Comparison of ENCODE assay signal across 22 cellular contexts in the genomic region with DNA sequence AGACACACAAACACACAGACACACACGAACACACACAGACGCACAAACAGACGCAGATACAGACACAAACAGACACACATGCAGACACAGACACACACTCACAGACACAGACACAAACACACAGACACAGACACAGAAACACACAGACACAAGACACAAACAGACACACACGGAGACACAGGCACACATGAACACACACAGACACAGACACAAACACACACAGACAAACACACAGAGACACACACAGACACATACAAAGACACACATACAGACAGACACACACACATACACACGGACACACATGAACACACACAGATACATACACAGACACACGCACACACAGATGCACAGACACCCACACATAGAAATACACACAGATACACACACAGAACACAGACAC.
A peak's percentile ranks its signal among the peaks of the same experiment; 100 is the strongest.
DNase-seq lines count a peak whose midpoint lies in the region; ATAC-seq, FAIRE-seq and TF ChIP-seq lines count a peak whose summit lies in the region.
"Had no signal": no experiment of that assay in that cellular context is flagged by ENCODE, and none has a peak within 500 bp of the region (broad histone marks: within the 10 kb centered on the region; RNA-seq: fewer than 3 reads in every experiment).

No MANE protein-coding gene starts in this region.

- no peak overlapping the region for H2BK120ac ChIP-seq in neuronal stem cell (ENCODE audit: low read depth, low read length)

- no peak overlapping the region for H2AK5ac ChIP-seq in neuronal stem cell (ENCODE audit: low read depth, low read length)

- H3K27me3 ChIP-seq in K562 (ENCODE audit: control insufficient read depth in 2 of 2, insufficient read depth in 2 of 2, low read length in 2 of 2) (peaks cover 40 to 89% of the 10 kb centered on the region in 2 experiments), neuronal stem cell (ENCODE audit: control insufficient read depth in 3 of 3, insufficient read depth in 3 of 3, low read depth in 1 of 3, low read length in 3 of 3) (peaks cover 0 to 5% (median 0%) of the 10 kb centered on the region in 3 experiments)

- H3K4ac ChIP-seq in neuronal stem cell (ENCODE audit: low read length), result no peak overlapping the region

- CTCF ChIA-PET in K562 (lab: Yijun Ruan, JAX; ENCODE audit: low intra/inter-chr PET ratio), result no interaction called here

- no peak overlapping the region for H2BK5ac ChIP-seq in neuronal stem cell (ENCODE audit: low read length)

- no peak overlapping the region for H3K18ac ChIP-seq in neuronal stem cell (ENCODE audit: low read length)

- H3K27ac ChIP-seq in K562 (ENCODE audit: extremely low read depth, low read depth, low read length) (no peak overlapping the region), neuronal stem cell (replicated peaks; ENCODE audit: low read length) (no peak overlapping the region)
- H3K27ac ChIP-seq: 22Rv1, A549, C4-2B had no signal

- no peaks in the 10 kb centered on the region for H3K36me3 ChIP-seq in K562 (ENCODE audit: control insufficient read depth, insufficient read depth, low read length)
- no peaks in the 10 kb centered on the region for H3K36me3 ChIP-seq in neuronal stem cell (replicated peaks in 1 of 2; ENCODE audit: control insufficient read depth in 2 of 2, insufficient read depth in 2 of 2, low read length in 2 of 2)

- H3K4me3 ChIP-seq in K562 (no peak overlapping the region), neuronal stem cell (ENCODE audit: low read length in 2 of 2) (peak overlapping the region in 1 of 2 donors; percentile 2)
- H3K4me3 ChIP-seq: A549, GM23338 had no signal

- TF ChIP-seq EP300 in K562 (IDR thresholded peaks at IDR 0.05; ENCODE audit: low read length), result no peak

- H3K27me3 Mint-ChIP-seq in activated naive CD8-positive, alpha-beta T cell treated with anti-CD3 and anti-CD28 coated beads, Interleukin-2, amount 10 ng/mL, durations not matched to agents 7 days and 5 days, result no peaks in the 10 kb centered on the region
- H3K27me3 Mint-ChIP-seq in activated naive CD8-positive, alpha-beta T cell treated with anti-CD3 and anti-CD28 coated beads, Interleukin-2, amount 50 U/mL, for 24 hours, result peaks cover 12% of the 10 kb centered on the region
- H3K27me3 Mint-ChIP-seq in endothelial cell (ENCODE audit: unreplicated experiment), result peaks cover 26% of the 10 kb centered on the region
- H3K27me3 Mint-ChIP-seq: IgD-negative memory B cell had no signal

- H4K20me1 ChIP-seq in K562 (replicated peaks; ENCODE audit: control insufficient read depth, insufficient read depth, low read length), result peaks cover 7% of the 10 kb centered on the region

- H3K27ac Mint-ChIP-seq in activated naive CD8-positive, alpha-beta T cell treated with anti-CD3 and anti-CD28 coated beads, Interleukin-2, amount 10 ng/mL, durations not matched to agents 7 days and 5 days, result peak overlapping the region; percentile 23
- no peak overlapping the region for H3K27ac Mint-ChIP-seq in activated naive CD8-positive, alpha-beta T cell treated with anti-CD3 and anti-CD28 coated beads, Interleukin-2, amount 50 U/mL, for 24 hours
- H3K27ac Mint-ChIP-seq in endothelial cell (ENCODE audit: unreplicated experiment), result peak overlapping the region; percentile 11
- H3K27ac Mint-ChIP-seq: CD4-positive, alpha-beta T cell; GM23338 had no signal

- H4K91ac ChIP-seq in neuronal stem cell (ENCODE audit: low read depth, low read length, poor library complexity), result no peak overlapping the region

- no peaks in the 10 kb centered on the region for H3K4me1 Mint-ChIP-seq in activated naive CD8-positive, alpha-beta T cell treated with anti-CD3 and anti-CD28 coated beads, Interleukin-2, amount 10 ng/mL, durations not matched to agents 7 days and 5 days
- no peaks in the 10 kb centered on the region for H3K4me1 Mint-ChIP-seq in activated naive CD8-positive, alpha-beta T cell treated with anti-CD3 and anti-CD28 coated beads, Interleukin-2, amount 50 U/mL, for 24 hours
- no peaks in the 10 kb centered on the region for H3K4me1 Mint-ChIP-seq in endothelial cell (ENCODE audit: unreplicated experiment)
- H3K4me1 Mint-ChIP-seq: GM23338, IgD-negative memory B cell had no signal

- H3K4me1 ChIP-seq in K562 (replicated peaks in 1 of 2; ENCODE audit: control insufficient read depth in 2 of 2, insufficient read depth in 2 of 2, low read length in 2 of 2) (peaks cover 0 to 5% of the 10 kb centered on the region in 2 experiments; a peak in 1 of 5 replicates), neuronal stem cell (ENCODE audit: control insufficient read depth in 2 of 2, insufficient read depth in 1 of 2, low read depth in 1 of 2, low read length in 2 of 2) (peaks cover 10 to 17% of the 10 kb centered on the region in 2 donors)
- H3K4me1 ChIP-seq: A549, Caco-2 had no signal

- H2AFZ ChIP-seq in K562 (ENCODE audit: low read depth, low read length) (no peak overlapping the region), neuronal stem cell (ENCODE audit: low read length) (no peak overlapping the region)
- H2AFZ ChIP-seq: GM23338 had no signal

- H4K8ac ChIP-seq in neuronal stem cell (ENCODE audit: low read depth, low read length), result peak overlapping the region; percentile 45

- H3K4me3 Mint-ChIP-seq in activated naive CD8-positive, alpha-beta T cell treated with anti-CD3 and anti-CD28 coated beads, Interleukin-2, amount 10 ng/mL, durations not matched to agents 7 days and 5 days, result no peak overlapping the region
- H3K4me3 Mint-ChIP-seq in activated naive CD8-positive, alpha-beta T cell treated with anti-CD3 and anti-CD28 coated beads, Interleukin-2, amount 50 U/mL, for 24 hours, result no peak overlapping the region
- H3K4me3 Mint-ChIP-seq in endothelial cell (ENCODE audit: unreplicated experiment), result peak overlapping the region; percentile 54
- H3K4me3 Mint-ChIP-seq: CD4-positive, alpha-beta T cell; GM23338; IgD-negative memory B cell had no signal

- in situ Hi-C loops in K562 (cut with MboI), result no loop called here

- H2BK12ac ChIP-seq in neuronal stem cell (ENCODE audit: low read length), result no peak overlapping the region

- H3K9ac ChIP-seq in K562 (ENCODE audit: insufficient read depth in 1 of 2, low read depth in 2 of 2, low read length in 2 of 2), result no peak overlapping the region
- H3K9ac ChIP-seq in neuronal stem cell (ENCODE audit: low read depth, low read length, poor library complexity), result no peak overlapping the region

- H3K36me3 Mint-ChIP-seq in activated naive CD8-positive, alpha-beta T cell treated with anti-CD3 and anti-CD28 coated beads, Interleukin-2, amount 10 ng/mL, durations not matched to agents 7 days and 5 days, result peaks cover 4% of the 10 kb centered on the region
- no peaks in the 10 kb centered on the region for H3K36me3 Mint-ChIP-seq in activated naive CD8-positive, alpha-beta T cell treated with anti-CD3 and anti-CD28 coated beads, Interleukin-2, amount 50 U/mL, for 24 hours (ENCODE audit: low read depth)
- H3K36me3 Mint-ChIP-seq in endothelial cell (ENCODE audit: low read depth, unreplicated experiment), result peaks cover 34% of the 10 kb centered on the region

- H3K9me3 ChIP-seq in K562 (replicated peaks; ENCODE audit: control insufficient read depth, insufficient read depth, low read depth, low read length) (no peaks in the 10 kb centered on the region; the same call in 1 of the 2 replicates), neuronal stem cell (replicated peaks in 1 of 2; ENCODE audit: control insufficient read depth in 2 of 2, insufficient read depth in 1 of 2, low read depth in 1 of 2, low read length in 2 of 2) (peaks cover 10 to 15% of the 10 kb centered on the region in 2 donors)

- peak overlapping the region; percentile 1 for H3K14ac ChIP-seq in neuronal stem cell (ENCODE audit: low read length)

- H3K79me2 ChIP-seq in K562 (ENCODE audit: control insufficient read depth, insufficient read depth, low read length), result no peaks in the 10 kb centered on the region

- no peak for TF ChIP-seq POLR2A in K562 (conservative IDR thresholded peaks at IDR 0.05)

- H3K9me3 Mint-ChIP-seq in activated naive CD8-positive, alpha-beta T cell treated with anti-CD3 and anti-CD28 coated beads, Interleukin-2, amount 10 ng/mL, durations not matched to agents 7 days and 5 days, result peaks cover 7% of the 10 kb centered on the region
- peaks cover 7% of the 10 kb centered on the region for H3K9me3 Mint-ChIP-seq in activated naive CD8-positive, alpha-beta T cell treated with anti-CD3 and anti-CD28 coated beads, Interleukin-2, amount 50 U/mL, for 24 hours
- peaks cover 46% of the 10 kb centered on the region for H3K9me3 Mint-ChIP-seq in endothelial cell (ENCODE audit: unreplicated experiment)

- BruUV-seq in K562 (replicated peaks; lab: Mats Ljungman, UMichigan), result no TSS peak

- H3K79me1 ChIP-seq in neuronal stem cell (ENCODE audit: low read depth, low read length), result no peaks in the 10 kb centered on the region

- POLR2A ChIA-PET in activated naive CD8-positive, alpha-beta T cell treated with anti-CD3 and anti-CD28 coated beads, Interleukin-2, amount 10 ng/mL, durations not matched to agents 7 days and 5 days (lab: Charles Lee), result no interaction called here
- POLR2A ChIA-PET in K562 (lab: Yijun Ruan, JAX), result no interaction called here

- H3K23ac ChIP-seq in neuronal stem cell (ENCODE audit: low read depth, low read length, poor library complexity), result no peak overlapping the region

- 0% methylated on average over 6 of the region's 6 CpGs for WGBS in K562 (ENCODE audit: insufficient coverage, low coverage, missing lambda C conversion rate)
- no CpG with 5 or more reads among the region's 6 CpGs for WGBS in neuronal stem cell (ENCODE audit: extremely low coverage in 2 of 2, insufficient read length in 2 of 2, insufficient replicate concordance in 1 of 2), 2 donors

- DNase-seq in activated naive CD8-positive, alpha-beta T cell treated with anti-CD3 and anti-CD28 coated beads, Interleukin-2, amount 10 ng/mL, durations not matched to agents 7 days and 5 days, result no peak
- no peak for DNase-seq in activated naive CD8-positive, alpha-beta T cell treated with anti-CD3 and anti-CD28 coated beads, Interleukin-2, amount 50 U/mL, for 24 hours
- no peak for DNase-seq in K562 (ENCODE audit: extremely low read depth in 1 of 4, low spot score in 3 of 4)
- DNase-seq in endothelial cell (ENCODE audit: low spot score), result no peak
- no peak for DNase-seq in neuronal stem cell (ENCODE audit: low spot score)
- no peak for DNase-seq in NAMALWA (ENCODE audit: low spot score)
- DNase-seq in activated effector memory CD4-positive, alpha-beta T cell treated with anti-CD3 and anti-CD28 coated beads, Interleukin-2, amount 50 U/mL, for 16 hours, result no peak
- DNase-seq: AML-193; Caco-2; CD4-positive, alpha-beta T cell; GDM1; H7; KG1 had no signal

- H2BK15ac ChIP-seq in neuronal stem cell (ENCODE audit: low read length), result no peak overlapping the region

- no peaks in the 10 kb centered on the region for H3K9me1 ChIP-seq in K562 (ENCODE audit: control insufficient read depth, insufficient read depth, low read length)

- no peak for FAIRE-seq in K562 (lab: Jason Lieb, UNC)
- FAIRE-seq: A549, D721Med, GM19239 had no signal

- ATAC-seq in activated naive CD8-positive, alpha-beta T cell treated with anti-CD3 and anti-CD28 coated beads, Interleukin-2, amount 10 ng/mL, durations not matched to agents 7 days and 5 days (ENCODE audit: low read depth), result no peak
- no peak for ATAC-seq in activated naive CD8-positive, alpha-beta T cell treated with anti-CD3 and anti-CD28 coated beads, Interleukin-2, amount 50 U/mL, for 24 hours
- ATAC-seq in K562 (no peak), GM18870 (IDR thresholded peaks at IDR 0.05; ENCODE audit: unreplicated experiment) (no peak)
- ATAC-seq: A549, GM23338, HCT116 had no signal

- intact Hi-C loops in K562 (cut with micrococcal nuclease), result no loop called here

- no peak for TF ChIP-seq RAD21 in K562 (CRISPR knock-in tag; conservative IDR thresholded peaks at IDR 0.05 in 1 of 2, IDR thresholded peaks at IDR 0.05 in 1 of 2)

- H3K4me2 ChIP-seq in K562 (ENCODE audit: insufficient read depth, low read length) (no peak overlapping the region), neuronal stem cell (ENCODE audit: insufficient read depth, low read length, poor library complexity, severe bottlenecking) (no peak overlapping the region)
- H3K4me2 ChIP-seq: A549, GM23338 had no signal

- TF ChIP-seq CTCF in K562 (IDR thresholded peaks at IDR 0.05 in 2 of 3, conservative IDR thresholded peaks at IDR 0.05 in 1 of 3; ENCODE audit: insufficient read depth in 2 of 3, low read depth in 1 of 3, low read length in 3 of 3) (no peak), endothelial cell (IDR thresholded peaks at IDR 0.05; ENCODE audit: unreplicated experiment) (no peak)
